8 cellular contexts compared by ENCODE assay signal in the genomic region with DNA sequence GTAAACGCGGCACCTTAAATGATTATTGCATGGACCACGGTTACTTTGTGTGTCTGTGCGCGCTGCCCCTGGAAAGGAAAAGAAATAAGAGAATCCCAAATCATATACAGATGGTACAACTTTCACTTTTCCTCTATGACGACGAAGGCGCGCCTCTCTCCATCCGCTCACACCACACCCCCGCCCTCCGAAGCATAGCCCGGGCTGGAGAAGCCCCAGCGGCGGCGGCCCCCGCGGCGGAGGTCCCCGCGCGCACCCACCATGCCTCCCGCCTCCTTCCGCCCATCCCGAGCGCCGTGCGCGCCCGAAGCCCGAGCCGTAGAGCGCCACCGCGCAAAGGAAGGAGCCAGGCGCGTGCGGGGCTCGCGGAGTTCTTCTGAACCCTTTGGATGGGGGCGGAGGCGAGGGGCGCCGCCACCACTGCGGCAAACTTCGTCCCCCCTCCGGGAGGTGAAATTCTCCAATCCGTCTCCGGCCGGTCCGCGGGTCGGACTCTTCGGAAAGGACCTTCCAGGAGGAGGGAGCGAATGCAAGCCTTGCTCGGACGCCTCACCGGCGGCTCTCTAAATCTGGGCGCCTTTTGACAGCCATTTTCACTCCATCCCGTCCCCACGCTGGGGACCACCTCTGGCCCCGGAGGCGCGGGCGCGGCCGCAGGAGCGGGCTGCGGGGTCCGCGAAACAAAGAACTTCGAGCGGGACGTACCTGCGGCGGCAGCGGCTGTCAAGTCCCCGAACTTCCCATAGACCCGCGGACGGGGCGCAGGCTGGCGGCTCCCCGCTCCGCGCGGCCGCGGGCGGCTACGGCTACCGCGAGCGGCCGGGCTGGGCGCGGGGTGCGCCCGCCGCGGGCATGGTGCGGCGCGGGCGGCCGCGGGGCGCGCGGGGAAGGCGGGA. TPM values are rescaled to one million over a fixed set of nuclear protein-coding genes. Genes with fewer than 3 reads are reported as not detected.
DNase-seq lines count a peak whose midpoint lies in the region; ATAC-seq, FAIRE-seq and TF ChIP-seq lines count a peak whose summit lies in the region.

No MANE protein-coding gene starts in this region.

- no peaks in the 10 kb centered on the region for H3K9me3 ChIP-seq in liver (ENCODE audit: control insufficient read depth in 4 of 4, low read length in 3 of 4)
- H3K9me3 ChIP-seq in thoracic aorta, result no peaks in the 10 kb centered on the region

- H3K9me3 Mint-ChIP-seq in dendritic cell treated with granulocyte-macrophage colony-stimulating factor and Interleukin-4, amounts not matched to agents 40 ng/mL and 50 ng/mL, for 4 days, result no peaks in the 10 kb centered on the region

- peaks cover 23% of the 10 kb centered on the region for H3K4me1 Mint-ChIP-seq in dendritic cell treated with granulocyte-macrophage colony-stimulating factor and Interleukin-4, amounts not matched to agents 40 ng/mL and 50 ng/mL, for 4 days (ENCODE audit: low read depth)

- FAIRE-seq in RCC 7860 (lab: Jason Lieb, UNC), result no peak

- no peak overlapping the region for H3K9ac ChIP-seq in liver (ENCODE audit: low read depth in 1 of 2, low read length in 2 of 2)

- H3K4me3 Mint-ChIP-seq in dendritic cell treated with granulocyte-macrophage colony-stimulating factor and Interleukin-4, amounts not matched to agents 40 ng/mL and 50 ng/mL, for 4 days, result peak overlapping the region; percentile 68

- no peaks in the 10 kb centered on the region for H3K36me3 Mint-ChIP-seq in dendritic cell treated with granulocyte-macrophage colony-stimulating factor and Interleukin-4, amounts not matched to agents 40 ng/mL and 50 ng/mL, for 4 days (ENCODE audit: low read depth)

- TF ChIP-seq CTCF in liver (IDR thresholded peaks at IDR 0.05; ENCODE audit: low read depth, low read length, missing input control) (no peak), thoracic aorta (IDR thresholded peaks at IDR 0.05) (no peak)

- no peak for TF ChIP-seq RAD21 in liver (IDR thresholded peaks at IDR 0.05)

- DNase-seq in EL, result peak; percentile 75
- DNase-seq in NCI-H460 (ENCODE audit: extremely low read depth, low read depth), result peak; percentile 29
- peak; percentile 16 for DNase-seq in thoracic aorta (ENCODE audit: low spot score)
- DNase-seq in globus pallidus (ENCODE audit: low spot score), result no peak
- no peak for DNase-seq in RCC 7860 (ENCODE audit: low spot score)

- H3K27ac ChIP-seq in liver (ENCODE audit: low read depth in 1 of 2, low read length in 2 of 2) (peak overlapping the region; percentile 9 to 14), thoracic aorta (peak overlapping the region; percentile 66 to 76)

- peaks cover 0 to 20% (median 2%) of the 10 kb centered on the region in 4 donors for H3K27me3 ChIP-seq in liver (ENCODE audit: control insufficient read depth in 4 of 4, insufficient read depth in 4 of 4, low read length in 3 of 4)
- H3K27me3 ChIP-seq in thoracic aorta (replicated peaks; ENCODE audit: insufficient read depth), result no peaks in the 10 kb centered on the region

- WGBS in liver, result 1% methylated on average over 112 of the region's 112 CpGs

- peaks cover 10 to 21% (median 15%) of the 10 kb centered on the region in 4 donors for H3K4me1 ChIP-seq in liver (ENCODE audit: control insufficient read depth in 4 of 4, insufficient read depth in 4 of 4, low read length in 3 of 4)
- peaks cover 11 to 15% of the 10 kb centered on the region in 2 donors for H3K4me1 ChIP-seq in thoracic aorta (ENCODE audit: control insufficient read depth in 1 of 2, low read depth in 2 of 2)

- H3K27me3 Mint-ChIP-seq in dendritic cell treated with granulocyte-macrophage colony-stimulating factor and Interleukin-4, amounts not matched to agents 40 ng/mL and 50 ng/mL, for 4 days, result peaks cover 77% of the 10 kb centered on the region

- intact Hi-C loops in dendritic cell treated with granulocyte-macrophage colony-stimulating factor and Interleukin-4, amounts not matched to agents 40 ng/mL and 50 ng/mL, for 4 days (cut with micrococcal nuclease), result loop anchor here (10.0 kb wide), 1 partner anchor 58 kb away; no protein-coding TSS in a partner anchor

- H3K36me3 ChIP-seq in liver (ENCODE audit: control insufficient read depth in 4 of 4, insufficient read depth in 3 of 4, low read depth in 1 of 4, low read length in 3 of 4) (no peaks in the 10 kb centered on the region), thoracic aorta (no peaks in the 10 kb centered on the region)

- no peak overlapping the region for H3K27ac Mint-ChIP-seq in dendritic cell treated with granulocyte-macrophage colony-stimulating factor and Interleukin-4, amounts not matched to agents 40 ng/mL and 50 ng/mL, for 4 days

- H3K4me3 ChIP-seq in liver (ENCODE audit: low read depth in 1 of 3, low read length in 3 of 3) (peak overlapping the region; percentile 16 to 86 (median 66)), thoracic aorta (peak overlapping the region; percentile 93)

- peak; percentile 22 for ATAC-seq in GM21825 (IDR thresholded peaks at IDR 0.05; ENCODE audit: unreplicated experiment)
- ATAC-seq in thoracic aorta (ENCODE audit: insufficient number of reproducible peaks, low FRiP score, low read depth), result peak; percentile 9

TF ChIP-seq in liver, 16 proteins besides CTCF, POLR2A, EP300 and RAD21:
- TF ChIP-seq, protein P1, sequence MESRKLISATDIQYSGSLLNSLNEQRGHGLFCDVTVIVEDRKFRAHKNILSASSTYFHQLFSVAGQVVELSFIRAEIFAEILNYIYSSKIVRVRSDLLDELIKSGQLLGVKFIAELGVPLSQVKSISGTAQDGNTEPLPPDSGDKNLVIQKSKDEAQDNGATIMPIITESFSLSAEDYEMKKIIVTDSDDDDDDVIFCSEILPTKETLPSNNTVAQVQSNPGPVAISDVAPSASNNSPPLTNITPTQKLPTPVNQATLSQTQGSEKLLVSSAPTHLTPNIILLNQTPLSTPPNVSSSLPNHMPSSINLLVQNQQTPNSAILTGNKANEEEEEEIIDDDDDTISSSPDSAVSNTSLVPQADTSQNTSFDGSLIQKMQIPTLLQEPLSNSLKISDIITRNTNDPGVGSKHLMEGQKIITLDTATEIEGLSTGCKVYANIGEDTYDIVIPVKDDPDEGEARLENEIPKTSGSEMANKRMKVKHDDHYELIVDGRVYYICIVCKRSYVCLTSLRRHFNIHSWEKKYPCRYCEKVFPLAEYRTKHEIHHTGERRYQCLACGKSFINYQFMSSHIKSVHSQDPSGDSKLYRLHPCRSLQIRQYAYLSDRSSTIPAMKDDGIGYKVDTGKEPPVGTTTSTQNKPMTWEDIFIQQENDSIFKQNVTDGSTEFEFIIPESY (IDR thresholded peaks at IDR 0.05), result no peak
- no peak for TF ChIP-seq NR2F2 (IDR thresholded peaks at IDR 0.05)
- TF ChIP-seq GABPA (IDR thresholded peaks at IDR 0.05 in 1 of 2, conservative IDR thresholded peaks at IDR 0.05 in 1 of 2), result no peak
- TF ChIP-seq, protein P2, sequence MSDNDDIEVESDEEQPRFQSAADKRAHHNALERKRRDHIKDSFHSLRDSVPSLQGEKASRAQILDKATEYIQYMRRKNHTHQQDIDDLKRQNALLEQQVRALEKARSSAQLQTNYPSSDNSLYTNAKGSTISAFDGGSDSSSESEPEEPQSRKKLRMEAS (IDR thresholded peaks at IDR 0.05), result no peak
- TF ChIP-seq TAF1 (conservative IDR thresholded peaks at IDR 0.05), result no peak
- no peak for TF ChIP-seq FOXA1 (IDR thresholded peaks at IDR 0.05)
- TF ChIP-seq EGR1 (IDR thresholded peaks at IDR 0.05; ENCODE audit: low read depth in 2 of 2), result no peak
- TF ChIP-seq YY1 (IDR thresholded peaks at IDR 0.05), result no peak
- TF ChIP-seq JUND (IDR thresholded peaks at IDR 0.05), result no peak
- TF ChIP-seq HNF4A (conservative IDR thresholded peaks at IDR 0.05), result no peak
- TF ChIP-seq RXRA (IDR thresholded peaks at IDR 0.05), result no peak
- TF ChIP-seq, protein P3, sequence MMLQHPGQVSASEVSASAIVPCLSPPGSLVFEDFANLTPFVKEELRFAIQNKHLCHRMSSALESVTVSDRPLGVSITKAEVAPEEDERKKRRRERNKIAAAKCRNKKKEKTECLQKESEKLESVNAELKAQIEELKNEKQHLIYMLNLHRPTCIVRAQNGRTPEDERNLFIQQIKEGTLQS (IDR thresholded peaks at IDR 0.05), result no peak
- TF ChIP-seq HNF4G (IDR thresholded peaks at IDR 0.05), result no peak
- TF ChIP-seq SP1 (IDR thresholded peaks at IDR 0.05), result no peak
- TF ChIP-seq FOXA2 (IDR thresholded peaks at IDR 0.05), result no peak
- TF ChIP-seq, protein P4, sequence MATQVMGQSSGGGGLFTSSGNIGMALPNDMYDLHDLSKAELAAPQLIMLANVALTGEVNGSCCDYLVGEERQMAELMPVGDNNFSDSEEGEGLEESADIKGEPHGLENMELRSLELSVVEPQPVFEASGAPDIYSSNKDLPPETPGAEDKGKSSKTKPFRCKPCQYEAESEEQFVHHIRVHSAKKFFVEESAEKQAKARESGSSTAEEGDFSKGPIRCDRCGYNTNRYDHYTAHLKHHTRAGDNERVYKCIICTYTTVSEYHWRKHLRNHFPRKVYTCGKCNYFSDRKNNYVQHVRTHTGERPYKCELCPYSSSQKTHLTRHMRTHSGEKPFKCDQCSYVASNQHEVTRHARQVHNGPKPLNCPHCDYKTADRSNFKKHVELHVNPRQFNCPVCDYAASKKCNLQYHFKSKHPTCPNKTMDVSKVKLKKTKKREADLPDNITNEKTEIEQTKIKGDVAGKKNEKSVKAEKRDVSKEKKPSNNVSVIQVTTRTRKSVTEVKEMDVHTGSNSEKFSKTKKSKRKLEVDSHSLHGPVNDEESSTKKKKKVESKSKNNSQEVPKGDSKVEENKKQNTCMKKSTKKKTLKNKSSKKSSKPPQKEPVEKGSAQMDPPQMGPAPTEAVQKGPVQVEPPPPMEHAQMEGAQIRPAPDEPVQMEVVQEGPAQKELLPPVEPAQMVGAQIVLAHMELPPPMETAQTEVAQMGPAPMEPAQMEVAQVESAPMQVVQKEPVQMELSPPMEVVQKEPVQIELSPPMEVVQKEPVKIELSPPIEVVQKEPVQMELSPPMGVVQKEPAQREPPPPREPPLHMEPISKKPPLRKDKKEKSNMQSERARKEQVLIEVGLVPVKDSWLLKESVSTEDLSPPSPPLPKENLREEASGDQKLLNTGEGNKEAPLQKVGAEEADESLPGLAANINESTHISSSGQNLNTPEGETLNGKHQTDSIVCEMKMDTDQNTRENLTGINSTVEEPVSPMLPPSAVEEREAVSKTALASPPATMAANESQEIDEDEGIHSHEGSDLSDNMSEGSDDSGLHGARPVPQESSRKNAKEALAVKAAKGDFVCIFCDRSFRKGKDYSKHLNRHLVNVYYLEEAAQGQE (IDR thresholded peaks at IDR 0.05), result no peak

RNA-seq across cellular contexts. Expression of a gene that starts 0.5 kb away (rescaled TPM):
- total RNA-seq in NCI-H460 (2014; rRNA removed; shearing (Covaris generic)), result 2.9 and 3.0 TPM in 2 replicates
- polyA plus RNA-seq in NCI-H460 (2014; cell fraction: nucleus; rRNA removed), result 1.6 and 2.6 TPM in 2 replicates
- under 1 TPM; 0.28 to 0.42 TPM for total RNA-seq in liver
- under 1 TPM; 0.09 to 0.24 TPM for polyA plus RNA-seq in liver
- total RNA-seq in thoracic aorta, result 1 to 10 TPM; 3.4 to 6.6 TPM

Comparison
In these comparisons a context has a peak if more than half of its experiments do, and no peak if none do; other contexts are left out.
1. DNase-seq: peak in EL (single experiment), NCI-H460 (single experiment) and thoracic aorta (single experiment); none in globus pallidus (single experiment) and RCC 7860 (single experiment).